ENCODE assay signal across 1 cellular context in genomic region chr9:136527721-136528710, GRCh38.
TF ChIP-seq lines count a peak whose summit lies in the region.

No MANE protein-coding gene starts in this region.

TF ChIP-seq in HEK293, 187 proteins besides CTCF, POLR2A, EP300 and RAD21 (continued from another document and continues in another):
- TF ChIP-seq, protein P1, sequence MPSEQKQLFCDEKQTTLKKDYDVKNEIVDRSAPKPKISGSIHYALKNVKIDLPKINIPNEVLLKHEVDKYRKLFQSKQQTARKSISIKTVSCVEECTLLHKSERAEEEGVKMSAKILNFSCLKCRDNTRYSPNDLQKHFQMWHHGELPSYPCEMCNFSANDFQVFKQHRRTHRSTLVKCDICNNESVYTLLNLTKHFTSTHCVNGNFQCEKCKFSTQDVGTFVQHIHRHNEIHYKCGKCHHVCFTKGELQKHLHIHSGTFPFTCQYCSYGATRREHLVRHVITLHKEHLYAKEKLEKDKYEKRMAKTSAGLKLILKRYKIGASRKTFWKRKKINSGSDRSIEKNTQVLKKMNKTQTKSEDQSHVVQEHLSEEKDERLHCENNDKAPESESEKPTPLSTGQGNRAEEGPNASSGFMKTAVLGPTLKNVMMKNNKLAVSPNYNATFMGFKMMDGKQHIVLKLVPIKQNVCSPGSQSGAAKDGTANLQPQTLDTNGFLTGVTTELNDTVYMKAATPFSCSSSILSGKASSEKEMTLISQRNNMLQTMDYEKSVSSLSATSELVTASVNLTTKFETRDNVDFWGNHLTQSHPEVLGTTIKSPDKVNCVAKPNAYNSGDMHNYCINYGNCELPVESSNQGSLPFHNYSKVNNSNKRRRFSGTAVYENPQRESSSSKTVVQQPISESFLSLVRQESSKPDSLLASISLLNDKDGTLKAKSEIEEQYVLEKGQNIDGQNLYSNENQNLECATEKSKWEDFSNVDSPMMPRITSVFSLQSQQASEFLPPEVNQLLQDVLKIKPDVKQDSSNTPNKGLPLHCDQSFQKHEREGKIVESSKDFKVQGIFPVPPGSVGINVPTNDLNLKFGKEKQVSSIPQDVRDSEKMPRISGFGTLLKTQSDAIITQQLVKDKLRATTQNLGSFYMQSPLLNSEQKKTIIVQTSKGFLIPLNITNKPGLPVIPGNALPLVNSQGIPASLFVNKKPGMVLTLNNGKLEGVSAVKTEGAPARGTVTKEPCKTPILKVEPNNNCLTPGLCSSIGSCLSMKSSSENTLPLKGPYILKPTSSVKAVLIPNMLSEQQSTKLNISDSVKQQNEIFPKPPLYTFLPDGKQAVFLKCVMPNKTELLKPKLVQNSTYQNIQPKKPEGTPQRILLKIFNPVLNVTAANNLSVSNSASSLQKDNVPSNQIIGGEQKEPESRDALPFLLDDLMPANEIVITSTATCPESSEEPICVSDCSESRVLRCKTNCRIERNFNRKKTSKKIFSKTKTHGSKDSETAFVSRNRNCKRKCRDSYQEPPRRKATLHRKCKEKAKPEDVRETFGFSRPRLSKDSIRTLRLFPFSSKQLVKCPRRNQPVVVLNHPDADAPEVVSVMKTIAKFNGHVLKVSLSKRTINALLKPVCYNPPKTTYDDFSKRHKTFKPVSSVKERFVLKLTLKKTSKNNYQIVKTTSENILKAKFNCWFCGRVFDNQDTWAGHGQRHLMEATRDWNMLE (tag by site-specific recombination; conservative IDR thresholded peaks at IDR 0.05; ENCODE audit: low read depth): no peak
- TF ChIP-seq ZBTB49 (tag by site-specific recombination; IDR thresholded peaks at IDR 0.05; ENCODE audit: low read depth): no peak
- no peak for TF ChIP-seq ZNF837 (tag by site-specific recombination; IDR thresholded peaks at IDR 0.05)
- TF ChIP-seq ZNF292 (tag by site-specific recombination; IDR thresholded peaks at IDR 0.05; ENCODE audit: borderline replicate concordance, low read depth): no peak
- TF ChIP-seq, protein P2, sequence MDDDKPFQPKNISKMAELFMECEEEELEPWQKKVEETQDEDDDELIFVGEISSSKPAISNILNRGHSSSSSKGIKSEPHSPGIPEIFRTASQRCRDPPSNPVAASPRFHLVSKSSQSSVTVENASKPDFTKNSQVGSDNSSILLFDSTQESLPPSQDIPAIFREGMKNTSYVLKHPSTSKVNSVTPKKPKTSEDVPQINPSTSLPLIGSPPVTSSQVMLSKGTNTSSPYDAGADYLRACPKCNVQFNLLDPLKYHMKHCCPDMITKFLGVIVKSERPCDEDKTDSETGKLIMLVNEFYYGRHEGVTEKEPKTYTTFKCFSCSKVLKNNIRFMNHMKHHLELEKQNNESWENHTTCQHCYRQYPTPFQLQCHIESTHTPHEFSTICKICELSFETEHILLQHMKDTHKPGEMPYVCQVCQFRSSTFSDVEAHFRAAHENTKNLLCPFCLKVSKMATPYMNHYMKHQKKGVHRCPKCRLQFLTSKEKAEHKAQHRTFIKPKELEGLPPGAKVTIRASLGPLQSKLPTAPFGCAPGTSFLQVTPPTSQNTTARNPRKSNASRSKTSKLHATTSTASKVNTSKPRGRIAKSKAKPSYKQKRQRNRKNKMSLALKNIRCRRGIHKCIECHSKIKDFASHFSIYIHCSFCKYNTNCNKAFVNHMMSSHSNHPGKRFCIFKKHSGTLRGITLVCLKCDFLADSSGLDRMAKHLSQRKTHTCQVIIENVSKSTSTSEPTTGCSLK (tag by site-specific recombination; IDR thresholded peaks at IDR 0.05): no peak
- TF ChIP-seq ZNF624 (tag by site-specific recombination; IDR thresholded peaks at IDR 0.05): no peak
- TF ChIP-seq ZNF580 (tag by site-specific recombination; IDR thresholded peaks at IDR 0.05): no peak
- TF ChIP-seq SP2 (tag by site-specific recombination; IDR thresholded peaks at IDR 0.05): peak; percentile 36; the same call in 1 of the 2 replicates
- TF ChIP-seq ZNF670 (tag by site-specific recombination; IDR thresholded peaks at IDR 0.05; ENCODE audit: low read depth): no peak
- peak; percentile 60 for TF ChIP-seq ZEB2 (tag by site-specific recombination; IDR thresholded peaks at IDR 0.05)
- no peak for TF ChIP-seq ZBTB48 (tag by site-specific recombination; IDR thresholded peaks at IDR 0.05)
- TF ChIP-seq KLF1 (tag by site-specific recombination; IDR thresholded peaks at IDR 0.05): peak; percentile 79
- TF ChIP-seq, protein P3, sequence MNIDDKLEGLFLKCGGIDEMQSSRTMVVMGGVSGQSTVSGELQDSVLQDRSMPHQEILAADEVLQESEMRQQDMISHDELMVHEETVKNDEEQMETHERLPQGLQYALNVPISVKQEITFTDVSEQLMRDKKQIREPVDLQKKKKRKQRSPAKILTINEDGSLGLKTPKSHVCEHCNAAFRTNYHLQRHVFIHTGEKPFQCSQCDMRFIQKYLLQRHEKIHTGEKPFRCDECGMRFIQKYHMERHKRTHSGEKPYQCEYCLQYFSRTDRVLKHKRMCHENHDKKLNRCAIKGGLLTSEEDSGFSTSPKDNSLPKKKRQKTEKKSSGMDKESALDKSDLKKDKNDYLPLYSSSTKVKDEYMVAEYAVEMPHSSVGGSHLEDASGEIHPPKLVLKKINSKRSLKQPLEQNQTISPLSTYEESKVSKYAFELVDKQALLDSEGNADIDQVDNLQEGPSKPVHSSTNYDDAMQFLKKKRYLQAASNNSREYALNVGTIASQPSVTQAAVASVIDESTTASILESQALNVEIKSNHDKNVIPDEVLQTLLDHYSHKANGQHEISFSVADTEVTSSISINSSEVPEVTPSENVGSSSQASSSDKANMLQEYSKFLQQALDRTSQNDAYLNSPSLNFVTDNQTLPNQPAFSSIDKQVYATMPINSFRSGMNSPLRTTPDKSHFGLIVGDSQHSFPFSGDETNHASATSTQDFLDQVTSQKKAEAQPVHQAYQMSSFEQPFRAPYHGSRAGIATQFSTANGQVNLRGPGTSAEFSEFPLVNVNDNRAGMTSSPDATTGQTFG (tag by site-specific recombination; IDR thresholded peaks at IDR 0.05; ENCODE audit: borderline replicate concordance): no peak
- TF ChIP-seq SP7 (tag by site-specific recombination; IDR thresholded peaks at IDR 0.05): peak; percentile 79
- peak; percentile 49; the same call in 1 of the 2 replicates for TF ChIP-seq KLF9 (tag by site-specific recombination; IDR thresholded peaks at IDR 0.05; ENCODE audit: low read depth)
- TF ChIP-seq ZNF2 (tag by site-specific recombination; IDR thresholded peaks at IDR 0.05): no peak
- TF ChIP-seq ZNF37A (tag by site-specific recombination; IDR thresholded peaks at IDR 0.05): no peak
- TF ChIP-seq ZNF645 (tag by site-specific recombination; IDR thresholded peaks at IDR 0.05): no peak
- TF ChIP-seq ZBTB11 (tag by site-specific recombination; conservative IDR thresholded peaks at IDR 0.05; ENCODE audit: low read depth): 0 out of 2 replicates have a peak, but pooled peaks have one; percentile 39
- no peak for TF ChIP-seq ZNF132 (tag by site-specific recombination; IDR thresholded peaks at IDR 0.05; ENCODE audit: borderline replicate concordance)
- no peak for TF ChIP-seq ZBTB1 (tag by site-specific recombination; IDR thresholded peaks at IDR 0.05)
- no peak for TF ChIP-seq ZNF658 (tag by site-specific recombination; IDR thresholded peaks at IDR 0.05)
- TF ChIP-seq ZNF335 (tag by site-specific recombination; conservative IDR thresholded peaks at IDR 0.05): no peak
- TF ChIP-seq, protein P4, sequence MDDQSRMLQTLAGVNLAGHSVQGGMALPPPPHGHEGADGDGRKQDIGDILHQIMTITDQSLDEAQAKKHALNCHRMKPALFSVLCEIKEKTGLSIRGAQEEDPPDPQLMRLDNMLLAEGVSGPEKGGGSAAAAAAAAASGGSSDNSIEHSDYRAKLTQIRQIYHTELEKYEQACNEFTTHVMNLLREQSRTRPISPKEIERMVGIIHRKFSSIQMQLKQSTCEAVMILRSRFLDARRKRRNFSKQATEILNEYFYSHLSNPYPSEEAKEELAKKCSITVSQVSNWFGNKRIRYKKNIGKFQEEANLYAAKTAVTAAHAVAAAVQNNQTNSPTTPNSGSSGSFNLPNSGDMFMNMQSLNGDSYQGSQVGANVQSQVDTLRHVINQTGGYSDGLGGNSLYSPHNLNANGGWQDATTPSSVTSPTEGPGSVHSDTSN (CRISPR knock-in tag; IDR thresholded peaks at IDR 0.05): no peak
- no peak for TF ChIP-seq ZNF174 (tag by site-specific recombination; IDR thresholded peaks at IDR 0.05)
- TF ChIP-seq ZNF768 (tag by site-specific recombination; IDR thresholded peaks at IDR 0.05): no peak
- peak; percentile 49; the same call in 1 of the 2 replicates for TF ChIP-seq PRDM1 (tag by site-specific recombination; IDR thresholded peaks at IDR 0.05)
- no peak for TF ChIP-seq ZNF639 (tag by site-specific recombination; IDR thresholded peaks at IDR 0.05)
- TF ChIP-seq GLI4 (tag by site-specific recombination; IDR thresholded peaks at IDR 0.05): no peak
- peak; percentile 61; the same call in 1 of the 2 replicates for TF ChIP-seq ZBTB8A (tag by site-specific recombination; IDR thresholded peaks at IDR 0.05)
- TF ChIP-seq ZNF48 (tag by site-specific recombination; IDR thresholded peaks at IDR 0.05): no peak
- TF ChIP-seq ZNF701 (tag by site-specific recombination; IDR thresholded peaks at IDR 0.05): no peak
- no peak for TF ChIP-seq ZNF404 (tag by site-specific recombination; IDR thresholded peaks at IDR 0.05)
- no peak for TF ChIP-seq ZNF433 (tag by site-specific recombination; IDR thresholded peaks at IDR 0.05; ENCODE audit: low read depth)
- no peak for TF ChIP-seq ZNF175 (tag by site-specific recombination; IDR thresholded peaks at IDR 0.05)
- no peak for TF ChIP-seq ZNF510 (tag by site-specific recombination; IDR thresholded peaks at IDR 0.05; ENCODE audit: insufficient replicate concordance)
- TF ChIP-seq ZNF266 (tag by site-specific recombination; IDR thresholded peaks at IDR 0.05; ENCODE audit: low read depth): no peak
- no peak for TF ChIP-seq ZNF561 (tag by site-specific recombination; IDR thresholded peaks at IDR 0.05; ENCODE audit: borderline replicate concordance)
- TF ChIP-seq REPIN1 (tag by site-specific recombination; IDR thresholded peaks at IDR 0.05; ENCODE audit: low read depth): no peak
- TF ChIP-seq ZNF423 (tag by site-specific recombination; IDR thresholded peaks at IDR 0.05): peak; percentile 95
- no peak for TF ChIP-seq ZNF747 (tag by site-specific recombination; IDR thresholded peaks at IDR 0.05)
- TF ChIP-seq ZNF341 (tag by site-specific recombination; IDR thresholded peaks at IDR 0.05; ENCODE audit: low read depth): peak; percentile 80
